In genomic region chr1:173212952-173213491, GRCh38 we compare ENCODE assay signal across 13 cellular contexts. TPM values are rescaled to one million over a fixed set of nuclear protein-coding genes. Genes with fewer than 3 reads are reported as not detected.
DNase-seq lines count a peak whose midpoint lies in the region; ATAC-seq and TF ChIP-seq lines count a peak whose summit lies in the region.
"Had no signal": no experiment of that assay in that cellular context is flagged by ENCODE, and none has a peak within 500 bp of the region (broad histone marks: within the 10 kb centered on the region; RNA-seq: fewer than 3 reads in every experiment).

No MANE protein-coding gene starts in this region.

- no peak for DNase-seq in activated CD8-positive, alpha-beta memory T cell treated with anti-CD3 and anti-CD28 coated beads for 24 hours
- no peak for DNase-seq in DMS79 (lab: John Stamatoyannopoulos, UW)
- DNase-seq in NCI-H1694 treated with DMSO at 0.1 percent for 48 hours (lab: John Stamatoyannopoulos, UW), result no peak
- DNase-seq in H9, result no peak
- DNase-seq: BE2C; dorsolateral prefrontal cortex; left lung; NCI-H1436; stimulated activated naive CD4-positive, alpha-beta T cell had no signal

- H3K27ac Mint-ChIP-seq in H9, result no peak overlapping the region

- H3K56ac ChIP-seq in H9 (ENCODE audit: insufficient read length, low read depth, low read length), result no peak overlapping the region

- H3K23me2 ChIP-seq in H9 (ENCODE audit: insufficient read length, low read depth, low read length, poor library complexity, severe bottlenecking), result no peaks in the 10 kb centered on the region

- no peaks in the 10 kb centered on the region; a peak in 1 of 5 replicates for H3K9me3 Mint-ChIP-seq in H9

- H2BK12ac ChIP-seq in H9 (ENCODE audit: insufficient read length, low read depth, low read length), result no peak overlapping the region

- no peak overlapping the region for H3K4me3 Mint-ChIP-seq in H9

- no peaks in the 10 kb centered on the region for H3K36me3 Mint-ChIP-seq in H9 (ENCODE audit: insufficient read depth in 1 of 3, low read depth in 3 of 3)

- no peak overlapping the region for H2BK20ac ChIP-seq in H9 (ENCODE audit: low read depth, low read length, poor library complexity, severe bottlenecking)

- WGBS in H9 (ENCODE audit: extremely low coverage, insufficient read length, low lambda C conversion rate), result no CpG with 5 or more reads among the region's 2 CpGs

- H3K27me3 ChIP-seq in H9 (ENCODE audit: insufficient read depth, low read length), result peaks cover 14% of the 10 kb centered on the region; the same call in 1 of the 2 replicates
- H3K27me3 ChIP-seq: BE2C, dorsolateral prefrontal cortex, left lung had no signal

- ATAC-seq in GM18502 (IDR thresholded peaks at IDR 0.05; ENCODE audit: poor library complexity, unreplicated experiment) (peak; percentile 82), GM19452 (IDR thresholded peaks at IDR 0.05; ENCODE audit: unreplicated experiment) (peak; percentile 84), HG02884 (IDR thresholded peaks at IDR 0.05; ENCODE audit: unreplicated experiment) (peak; percentile 80), HG03558 (IDR thresholded peaks at IDR 0.05; ENCODE audit: extremely low read depth, unreplicated experiment) (peak; percentile 78)
- ATAC-seq: left lung had no signal

- no peak overlapping the region for H2BK120ac ChIP-seq in H9 (ENCODE audit: low read depth, low read length, poor library complexity, severe bottlenecking)

- H4K91ac ChIP-seq in H9 (ENCODE audit: insufficient read length, low read depth, low read length), result no peak overlapping the region

- no peak overlapping the region for H3K9ac ChIP-seq in H9 (ENCODE audit: extremely low read depth, insufficient read length, low read length)

- H2BK5ac ChIP-seq in H9 (ENCODE audit: insufficient read length, low read length), result no peak overlapping the region

- no peak overlapping the region for H2AK5ac ChIP-seq in H9 (ENCODE audit: insufficient read length, low read length)

- H3K4ac ChIP-seq in H9 (ENCODE audit: low read depth, low read length), result no peak overlapping the region

- H3K9me3 ChIP-seq in H9 (ENCODE audit: control insufficient read depth, low read depth, low read length), result no peaks in the 10 kb centered on the region
- H3K9me3 ChIP-seq: BE2C, left lung had no signal

- no peak overlapping the region for H3K14ac ChIP-seq in H9 (ENCODE audit: insufficient read depth, low read length)

- no peak overlapping the region for H3T11ph ChIP-seq in H9 (ENCODE audit: low read length)

- H3K4me1 Mint-ChIP-seq in H9, result peaks cover 10 to 14% of the 10 kb centered on the region in 2 experiments

- H4K20me1 ChIP-seq in H9 (ENCODE audit: control insufficient read depth, insufficient read depth, insufficient read length), result no peaks in the 10 kb centered on the region

- no peak overlapping the region for H3K4me2 ChIP-seq in H9 (ENCODE audit: insufficient read depth, insufficient read length, low read length)

- H2BK15ac ChIP-seq in H9 (ENCODE audit: low read depth, low read length), result no peak overlapping the region

- peaks cover 72% of the 10 kb centered on the region for H3K27me3 Mint-ChIP-seq in H9 (ENCODE audit: low read depth)

- H3K18ac ChIP-seq in H9 (ENCODE audit: insufficient read length, low read depth, low read length), result no peak overlapping the region

- no peak overlapping the region for H4K8ac ChIP-seq in H9 (replicated peaks; ENCODE audit: insufficient read length, low read depth, low read length)

- no peaks in the 10 kb centered on the region for H3K4me1 ChIP-seq in H9 (ENCODE audit: insufficient read depth, low read length)
- H3K4me1 ChIP-seq: BE2C, left lung had no signal

- H3K79me1 ChIP-seq in H9 (ENCODE audit: insufficient read depth, low read depth, low read length, poor library complexity, severe bottlenecking), result no peaks in the 10 kb centered on the region

- no peak overlapping the region for H3K23ac ChIP-seq in H9 (ENCODE audit: insufficient read length, low read depth, low read length)

- no peak overlapping the region for H2AFZ ChIP-seq in H9 (ENCODE audit: low read length)

- no peak overlapping the region for H3K27ac ChIP-seq in H9 (ENCODE audit: insufficient read length, low read depth, low read length)
- H3K27ac ChIP-seq: dorsolateral prefrontal cortex, left lung had no signal

- no peaks in the 10 kb centered on the region for H3K79me2 ChIP-seq in H9 (ENCODE audit: insufficient read depth, low read length)

- H4K5ac ChIP-seq in H9 (ENCODE audit: insufficient read length, low read depth, low read length), result no peak overlapping the region

- no peak for TF ChIP-seq CTCF in H9 (conservative IDR thresholded peaks at IDR 0.05)

RNA-seq across cellular contexts. Expression of gene TNFSF4, which starts 5.9 kb away (rescaled TPM):
- total RNA-seq in H9 (2021), result 0.28 and 0.29 TPM in 2 replicates
